18 cellular contexts compared by ENCODE assay signal in genomic region chr4:16617416-16617815, GRCh38.
DNase-seq lines count a peak whose midpoint lies in the region; ATAC-seq and TF ChIP-seq lines count a peak whose summit lies in the region.
"Had no signal": no experiment of that assay in that cellular context is flagged by ENCODE, and none has a peak within 500 bp of the region (broad histone marks: within the 10 kb centered on the region; RNA-seq: fewer than 3 reads in every experiment).

No MANE protein-coding gene starts in this region.

- DNase-seq in BJ (ENCODE audit: low read depth) (no peak), RPMI7951 (ENCODE audit: low read depth) (peak; percentile 9), fibroblast of pulmonary artery (ENCODE audit: low read depth) (peak; percentile 42), skeletal muscle cell (ENCODE audit: low read depth) (peak; percentile 59)
- DNase-seq: activated CD4-positive, CD25-positive, alpha-beta regulatory T cell treated with anti-CD3 and anti-CD28 coated beads, Interleukin-2, amount 50 U/mL, for 72 hours; activated naive CD4-positive, alpha-beta T cell treated with anti-CD3 and anti-CD28 coated beads, Interleukin-2, amount 50 U/mL, for 16 hours; activated T-cell treated with anti-CD3 and anti-CD28 coated beads, Interleukin-2, amount 50 U/mL, for 48 hours; foreskin melanocyte; KG1; naive thymus-derived CD4-positive, alpha-beta T cell; NCI-H187 treated with DMSO at 0.1 percent for 48 hours; right lobe of liver; T-helper 9 cell had no signal

- CTCF ChIA-PET in BJ (lab: Yijun Ruan, JAX) = interaction anchor here (0.6 to 0.7 kb wide), 2 partner anchors 12 to 489 kb away, joined by 3 read pairs; no protein-coding TSS in a partner anchor

- no peaks in the 10 kb centered on the region for H3K27me3 ChIP-seq in BJ (ENCODE audit: control insufficient read depth, insufficient read depth, low read length)
- H3K27me3 ChIP-seq: right lobe of liver had no signal

- ATAC-seq in HG03342 (IDR thresholded peaks at IDR 0.05; ENCODE audit: unreplicated experiment) (no peak), GM18909 (IDR thresholded peaks at IDR 0.05; ENCODE audit: poor library complexity, unreplicated experiment) (no peak), SK-N-SH treated with all-trans-retinoic acid at 6 μM for 48 hours (no peak)
- ATAC-seq: naive thymus-derived CD4-positive, alpha-beta T cell; right lobe of liver had no signal

- TF ChIP-seq CTCF in BJ (IDR thresholded peaks at IDR 0.05; ENCODE audit: insufficient read depth, low read depth, low read length) = peak; percentile 11; the same call in 1 of the 2 replicates
- no peak for TF ChIP-seq CTCF in fibroblast of pulmonary artery (IDR thresholded peaks at IDR 0.05; ENCODE audit: low read length, missing control alignments)

- no peaks in the 10 kb centered on the region for H3K36me3 ChIP-seq in BJ (ENCODE audit: control insufficient read depth, insufficient read depth, low read length)
- H3K36me3 ChIP-seq: HAP-1, right lobe of liver, thoracic aorta had no signal

- H3K4me3 ChIP-seq in BJ (ENCODE audit: low read depth, low read length) (no peak overlapping the region), fibroblast of pulmonary artery (replicated peaks; ENCODE audit: low read depth, low read length) (no peak overlapping the region), skeletal muscle cell (ENCODE audit: low read depth, low read length) (no peak overlapping the region)
- H3K4me3 ChIP-seq: HAP-1, right lobe of liver, thoracic aorta had no signal

- POLR2A ChIA-PET in BJ (lab: Charles Lee) = interaction anchor here (0.6 kb wide), 1 partner anchor 64 kb away, joined by 5 read pairs; no protein-coding TSS in a partner anchor

TF ChIP-seq in SK-N-SH treated with all-trans-retinoic acid at 6 μM for 48 hours, 23 proteins besides CTCF, POLR2A, EP300 and RAD21:
- TF ChIP-seq OSR1 (CRISPR knock-in tag; IDR thresholded peaks at IDR 0.05) (no peak), SNAI2 (CRISPR knock-in tag; IDR thresholded peaks at IDR 0.05) (no peak), ESRRG (CRISPR knock-in tag; IDR thresholded peaks at IDR 0.05) (no peak), TSHZ2 (CRISPR knock-in tag; IDR thresholded peaks at IDR 0.05) (no peak), ZC3H10 (CRISPR knock-in tag; IDR thresholded peaks at IDR 0.05) (no peak), ISL1 (CRISPR knock-in tag; IDR thresholded peaks at IDR 0.05) (no peak), ZNF70 (CRISPR knock-in tag; IDR thresholded peaks at IDR 0.05) (no peak), RARB (CRISPR knock-in tag; IDR thresholded peaks at IDR 0.05) (no peak), BACH2 (CRISPR knock-in tag; IDR thresholded peaks at IDR 0.05; ENCODE audit: borderline replicate concordance) (no peak), ZFP30 (CRISPR knock-in tag; IDR thresholded peaks at IDR 0.05) (no peak), GLIS3 (CRISPR knock-in tag; IDR thresholded peaks at IDR 0.05) (no peak)
- TF ChIP-seq, protein P1, sequence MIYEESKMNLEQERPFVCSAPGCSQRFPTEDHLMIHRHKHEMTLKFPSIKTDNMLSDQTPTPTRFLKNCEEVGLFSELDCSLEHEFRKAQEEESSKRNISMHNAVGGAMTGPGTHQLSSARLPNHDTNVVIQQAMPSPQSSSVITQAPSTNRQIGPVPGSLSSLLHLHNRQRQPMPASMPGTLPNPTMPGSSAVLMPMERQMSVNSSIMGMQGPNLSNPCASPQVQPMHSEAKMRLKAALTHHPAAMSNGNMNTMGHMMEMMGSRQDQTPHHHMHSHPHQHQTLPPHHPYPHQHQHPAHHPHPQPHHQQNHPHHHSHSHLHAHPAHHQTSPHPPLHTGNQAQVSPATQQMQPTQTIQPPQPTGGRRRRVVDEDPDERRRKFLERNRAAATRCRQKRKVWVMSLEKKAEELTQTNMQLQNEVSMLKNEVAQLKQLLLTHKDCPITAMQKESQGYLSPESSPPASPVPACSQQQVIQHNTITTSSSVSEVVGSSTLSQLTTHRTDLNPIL (CRISPR knock-in tag; IDR thresholded peaks at IDR 0.05; ENCODE audit: low read depth) = no peak
- TF ChIP-seq, protein P2, sequence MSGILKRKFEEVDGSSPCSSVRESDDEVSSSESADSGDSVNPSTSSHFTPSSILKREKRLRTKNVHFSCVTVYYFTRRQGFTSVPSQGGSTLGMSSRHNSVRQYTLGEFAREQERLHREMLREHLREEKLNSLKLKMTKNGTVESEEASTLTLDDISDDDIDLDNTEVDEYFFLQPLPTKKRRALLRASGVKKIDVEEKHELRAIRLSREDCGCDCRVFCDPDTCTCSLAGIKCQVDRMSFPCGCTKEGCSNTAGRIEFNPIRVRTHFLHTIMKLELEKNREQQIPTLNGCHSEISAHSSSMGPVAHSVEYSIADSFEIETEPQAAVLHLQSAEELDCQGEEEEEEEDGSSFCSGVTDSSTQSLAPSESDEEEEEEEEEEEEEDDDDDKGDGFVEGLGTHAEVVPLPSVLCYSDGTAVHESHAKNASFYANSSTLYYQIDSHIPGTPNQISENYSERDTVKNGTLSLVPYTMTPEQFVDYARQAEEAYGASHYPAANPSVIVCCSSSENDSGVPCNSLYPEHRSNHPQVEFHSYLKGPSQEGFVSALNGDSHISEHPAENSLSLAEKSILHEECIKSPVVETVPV (CRISPR knock-in tag; IDR thresholded peaks at IDR 0.05) = no peak
- TF ChIP-seq, protein P3, sequence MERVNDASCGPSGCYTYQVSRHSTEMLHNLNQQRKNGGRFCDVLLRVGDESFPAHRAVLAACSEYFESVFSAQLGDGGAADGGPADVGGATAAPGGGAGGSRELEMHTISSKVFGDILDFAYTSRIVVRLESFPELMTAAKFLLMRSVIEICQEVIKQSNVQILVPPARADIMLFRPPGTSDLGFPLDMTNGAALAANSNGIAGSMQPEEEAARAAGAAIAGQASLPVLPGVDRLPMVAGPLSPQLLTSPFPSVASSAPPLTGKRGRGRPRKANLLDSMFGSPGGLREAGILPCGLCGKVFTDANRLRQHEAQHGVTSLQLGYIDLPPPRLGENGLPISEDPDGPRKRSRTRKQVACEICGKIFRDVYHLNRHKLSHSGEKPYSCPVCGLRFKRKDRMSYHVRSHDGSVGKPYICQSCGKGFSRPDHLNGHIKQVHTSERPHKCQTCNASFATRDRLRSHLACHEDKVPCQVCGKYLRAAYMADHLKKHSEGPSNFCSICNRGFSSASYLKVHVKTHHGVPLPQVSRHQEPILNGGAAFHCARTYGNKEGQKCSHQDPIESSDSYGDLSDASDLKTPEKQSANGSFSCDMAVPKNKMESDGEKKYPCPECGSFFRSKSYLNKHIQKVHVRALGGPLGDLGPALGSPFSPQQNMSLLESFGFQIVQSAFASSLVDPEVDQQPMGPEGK (CRISPR knock-in tag; IDR thresholded peaks at IDR 0.05; ENCODE audit: borderline replicate concordance) = no peak
